In genomic region chr7:39666562-39666961, GRCh38 we compare ENCODE assay signal across 1 cellular context.
TF ChIP-seq lines count a peak whose summit lies in the region.

No MANE protein-coding gene starts in this region.

TF ChIP-seq in GM12878, 131 proteins besides CTCF, POLR2A, EP300 and RAD21:
- TF ChIP-seq REST (IDR thresholded peaks at IDR 0.05; ENCODE audit: low read depth, low read length) (no peak), ESRRA (IDR thresholded peaks at IDR 0.05; ENCODE audit: low read length) (no peak), MAX (IDR thresholded peaks at IDR 0.05; ENCODE audit: low read depth, low read length) (no peak), IRF4 (IDR thresholded peaks at IDR 0.05; ENCODE audit: low read depth, low read length) (no peak), MTA3 (IDR thresholded peaks at IDR 0.05; ENCODE audit: borderline replicate concordance, low read length) (no peak), SUZ12 (IDR thresholded peaks at IDR 0.05; ENCODE audit: unreplicated experiment) (no peak), NBN (IDR thresholded peaks at IDR 0.05) (no peak), STAT1 (conservative IDR thresholded peaks at IDR 0.05) (no peak), RFX5 (IDR thresholded peaks at IDR 0.05; ENCODE audit: low read depth, low read length) (no peak)
- TF ChIP-seq, protein P1, sequence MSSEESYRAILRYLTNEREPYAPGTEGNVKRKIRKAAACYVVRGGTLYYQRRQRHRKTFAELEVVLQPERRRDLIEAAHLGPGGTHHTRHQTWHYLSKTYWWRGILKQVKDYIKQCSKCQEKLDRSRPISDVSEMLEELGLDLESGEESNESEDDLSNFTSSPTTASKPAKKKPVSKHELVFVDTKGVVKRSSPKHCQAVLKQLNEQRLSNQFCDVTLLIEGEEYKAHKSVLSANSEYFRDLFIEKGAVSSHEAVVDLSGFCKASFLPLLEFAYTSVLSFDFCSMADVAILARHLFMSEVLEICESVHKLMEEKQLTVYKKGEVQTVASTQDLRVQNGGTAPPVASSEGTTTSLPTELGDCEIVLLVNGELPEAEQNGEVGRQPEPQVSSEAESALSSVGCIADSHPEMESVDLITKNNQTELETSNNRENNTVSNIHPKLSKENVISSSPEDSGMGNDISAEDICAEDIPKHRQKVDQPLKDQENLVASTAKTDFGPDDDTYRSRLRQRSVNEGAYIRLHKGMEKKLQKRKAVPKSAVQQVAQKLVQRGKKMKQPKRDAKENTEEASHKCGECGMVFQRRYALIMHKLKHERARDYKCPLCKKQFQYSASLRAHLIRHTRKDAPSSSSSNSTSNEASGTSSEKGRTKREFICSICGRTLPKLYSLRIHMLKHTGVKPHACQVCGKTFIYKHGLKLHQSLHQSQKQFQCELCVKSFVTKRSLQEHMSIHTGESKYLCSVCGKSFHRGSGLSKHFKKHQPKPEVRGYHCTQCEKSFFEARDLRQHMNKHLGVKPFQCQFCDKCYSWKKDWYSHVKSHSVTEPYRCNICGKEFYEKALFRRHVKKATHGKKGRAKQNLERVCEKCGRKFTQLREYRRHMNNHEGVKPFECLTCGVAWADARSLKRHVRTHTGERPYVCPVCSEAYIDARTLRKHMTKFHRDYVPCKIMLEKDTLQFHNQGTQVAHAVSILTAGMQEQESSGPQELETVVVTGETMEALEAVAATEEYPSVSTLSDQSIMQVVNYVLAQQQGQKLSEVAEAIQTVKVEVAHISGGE (CRISPR knock-in tag; IDR thresholded peaks at IDR 0.05), result no peak
